Comparison of ENCODE assay signal across 21 cellular contexts in the genomic region with DNA sequence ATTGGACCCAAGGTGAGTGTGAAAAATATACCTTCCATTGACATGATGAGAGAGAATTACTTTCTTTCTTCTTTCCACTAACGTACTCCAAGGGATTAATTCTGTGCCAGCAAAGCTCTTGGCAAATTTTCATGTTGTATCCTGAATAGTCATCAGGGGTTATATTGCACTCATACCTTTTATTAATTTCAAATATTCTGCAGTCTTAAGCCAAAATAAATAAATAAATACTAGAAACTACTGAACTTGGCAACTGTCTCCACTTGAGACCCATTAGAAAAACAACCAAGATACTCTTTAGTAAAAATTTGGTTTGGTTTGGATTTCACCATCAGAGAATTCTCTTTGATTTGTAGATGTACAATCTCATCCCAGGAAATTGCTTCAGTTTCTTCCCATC. TPM values are rescaled to one million over a fixed set of nuclear protein-coding genes. Genes with fewer than 3 reads are reported as not detected.
"Had no signal": no experiment of that assay in that cellular context is flagged by ENCODE, and none has a peak within 500 bp of the region (broad histone marks: within the 10 kb centered on the region; RNA-seq: fewer than 3 reads in every experiment).

No MANE protein-coding gene starts in this region.

- DNase-seq: activated CD4-positive, alpha-beta T cell treated with anti-CD3 and anti-CD28 coated beads, Interleukin-2, amount 10 ng/mL, durations not matched to agents 7 days and 5 days; activated CD4-positive, CD25-positive, alpha-beta regulatory T cell treated with anti-CD3 and anti-CD28 coated beads, Interleukin-2, amount 50 U/mL, for 72 hours; activated CD8-positive, alpha-beta T cell treated with anti-CD3 and anti-CD28 coated beads, Interleukin-2, amount 10 ng/mL, durations not matched to agents 7 days and 5 days; activated gamma-delta T cell treated with Interleukin-2 at 50 U/mL for 16 hours; anterior cingulate cortex; body of pancreas; effector CD8-positive, alpha-beta T cell; gastrocnemius medialis; hippocampal formation; islet precursor cell; left cardiac atrium; mesenchymal stem cell; ovary; stimulated activated CD4-positive, alpha-beta T cell treated with anti-CD3 and anti-CD28 coated beads, Interleukin-12 subunit alpha, Interleukin-12 subunit beta, amount 100 ng/mL, for 4 hours; stimulated activated CD4-positive, alpha-beta T cell treated with anti-CD3 and anti-CD28 coated beads, Interleukin-4, amount 100 ng/mL, for 4 hours; substantia nigra; thyroid gland; upper lobe of right lung; WERI-Rb-1 had no signal

- ATAC-seq: activated CD8-positive, alpha-beta T cell treated with anti-CD3 and anti-CD28 coated beads, Interleukin-2, amount 10 ng/mL, durations not matched to agents 7 days and 5 days; body of pancreas; gastrocnemius medialis; left cardiac atrium; upper lobe of right lung had no signal

RNA-seq across cellular contexts. Expression of gene CLEC14A, which starts 22.1 kb away (rescaled TPM):
- total RNA-seq: activated CD4-positive, alpha-beta T cell treated with anti-CD3 and anti-CD28 coated beads, Interleukin-2, amount 10 ng/mL, durations not matched to agents 7 days and 5 days; activated CD8-positive, alpha-beta T cell treated with anti-CD3 and anti-CD28 coated beads, Interleukin-2, amount 10 ng/mL, durations not matched to agents 7 days and 5 days; chondrocyte; mononuclear cell had no signal
